ENCODE assay signal across 22 cellular contexts in genomic region chr11:11486002-11486401, GRCh38.
"Had no signal": no experiment of that assay in that cellular context is flagged by ENCODE, and none has a peak within 500 bp of the region (broad histone marks: within the 10 kb centered on the region; RNA-seq: fewer than 3 reads in every experiment).

No MANE protein-coding gene starts in this region.

- H3K4me1 ChIP-seq: spleen, testis, vagina had no signal

- ATAC-seq: effector memory CD8-positive, alpha-beta T cell; gastrocnemius medialis; natural killer cell treated with Interleukin-12 subunit alpha and Interleukin-12 subunit beta and Interleukin-15 and Interleukin-18, amount 100 ng/mL, for 72 hours; right cardiac atrium; T-cell had no signal

- H3K27me3 ChIP-seq: gastrocnemius medialis, testis, vagina had no signal

- DNase-seq: activated CD4-positive, alpha-beta T cell treated with anti-CD3 and anti-CD28 coated beads for 4 hours; activated CD4-positive, alpha-beta T cell treated with anti-CD3 and anti-CD28 coated beads, Interleukin-2, amount 50 U/mL, for 4 hours; activated effector memory CD4-positive, alpha-beta T cell treated with Interleukin-2 at 50 U/mL for 16 hours; activated naive CD4-positive, alpha-beta T cell treated with Interleukin-2 at 50 U/mL for 16 hours; anterior cingulate cortex; cortex of kidney; effector memory CD8-positive, alpha-beta T cell; erythroblast; gastrocnemius medialis; glutamatergic neuron; midbrain; posterior cingulate gyrus; right cardiac atrium; spleen; stimulated activated naive CD4-positive, alpha-beta T cell; T-cell; testis had no signal

- FAIRE-seq: islet of Langerhans had no signal

- H3K4me3 ChIP-seq: cardiac muscle cell, gastrocnemius medialis, spleen, testis, vagina had no signal

- H3K36me3 ChIP-seq: cardiac muscle cell, gastrocnemius medialis, spleen, vagina had no signal

- H3K27ac ChIP-seq: cardiac muscle cell, gastrocnemius medialis, spleen, testis, vagina, VCaP had no signal

- H3K9me3 ChIP-seq: gastrocnemius medialis, spleen, testis, vagina had no signal
